ENCODE assay signal across 8 cellular contexts in the genomic region with DNA sequence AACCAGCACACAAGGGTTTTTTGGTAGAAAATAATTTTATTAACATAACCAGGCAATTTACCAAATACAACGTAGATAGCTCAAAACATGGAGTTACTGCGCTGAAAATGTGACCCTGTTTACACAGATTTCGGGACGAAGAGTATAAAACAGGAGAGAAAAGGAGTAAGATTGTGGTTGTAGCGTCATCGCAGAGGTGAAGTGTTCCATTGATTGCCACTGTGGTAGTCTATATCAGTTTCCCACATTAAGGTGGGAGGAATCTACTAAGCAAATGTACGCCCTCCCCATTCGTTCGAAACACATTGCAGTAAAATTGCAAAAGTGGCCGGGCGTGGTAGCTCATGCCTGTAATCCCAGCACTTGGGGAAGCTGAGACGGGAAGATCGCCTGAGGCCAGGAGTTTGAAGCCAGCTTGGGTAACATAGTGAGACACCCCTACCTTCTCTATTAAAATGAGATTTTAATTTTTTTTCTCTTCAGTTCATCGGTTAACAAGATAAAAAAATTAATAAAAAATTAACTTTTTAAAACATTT. TPM values are rescaled to one million over a fixed set of nuclear protein-coding genes. Genes with fewer than 3 reads are reported as not detected.
DNase-seq lines count a peak whose midpoint lies in the region; ATAC-seq and TF ChIP-seq lines count a peak whose summit lies in the region.
"Not testable (repeated sequence)": the region's sequence is repeated elsewhere in the genome, so short reads cannot be mapped to it uniquely, and the experiment has no call there.

No MANE protein-coding gene starts in this region.

- H3K14ac ChIP-seq in trophoblast cell (ENCODE audit: low read length): not testable (repeated sequence)

- H3K9ac ChIP-seq in ES-I3 (ENCODE audit: low read depth, low read length): peak overlapping the region; percentile 79; the same call in 1 of the 2 replicates
- not testable (repeated sequence) for H3K9ac ChIP-seq in fibroblast of lung (ENCODE audit: insufficient read depth, low read length); trophoblast cell (ENCODE audit: low read length)

- peaks cover 13% of the 10 kb centered on the region for H3K79me1 ChIP-seq in trophoblast cell (ENCODE audit: low read length)

- H3K9me3 Mint-ChIP-seq in activated B cell treated with CpG ODN at 0.5 μM for 24 hours, brain, memory B cell: not testable (repeated sequence)

- ATAC-seq in activated B cell treated with CpG ODN at 0.5 μM for 24 hours (ENCODE audit: low read depth); memory B cell (ENCODE audit: low read depth); upper lobe of left lung (ENCODE audit: low FRiP score in 2 of 2): not testable (repeated sequence)

- not testable (repeated sequence) for TF ChIP-seq POLR2A in upper lobe of left lung (IDR thresholded peaks at IDR 0.05)

- not testable (repeated sequence) for H2AFZ ChIP-seq in fibroblast of lung (ENCODE audit: low read length); trophoblast cell (ENCODE audit: insufficient read depth, low read length, poor library complexity)

- H3K4me3 ChIP-seq in fibroblast of lung (replicated peaks in 1 of 4; ENCODE audit: control extremely low read depth in 1 of 4, insufficient read depth in 1 of 4, low read depth in 3 of 4, low read length in 4 of 4) (peak overlapping the region; percentile 73 to 95 (median 94)), upper lobe of left lung (peak overlapping the region in 3 of 4 donors; percentile 69 to 91 (median 80))
- not testable (repeated sequence) for H3K4me3 ChIP-seq in trophoblast cell (ENCODE audit: low read depth, low read length)

- not testable (repeated sequence) for H3K18ac ChIP-seq in trophoblast cell (ENCODE audit: low read length)

- H3K27me3 ChIP-seq in fibroblast of lung (ENCODE audit: control insufficient read depth, insufficient read depth, low read length); trophoblast cell (ENCODE audit: insufficient read depth, low read length); upper lobe of left lung: not testable (repeated sequence)

- DNase-seq in NCI-H146 (lab: John Stamatoyannopoulos, UW) (peak; percentile 24), trophoblast cell (peak in 1 of 2 donors; percentile 39)
- not testable (repeated sequence) for DNase-seq in activated B cell treated with CpG ODN at 0.5 μM for 24 hours; fibroblast of lung (ENCODE audit: low read depth in 2 of 2); memory B cell (ENCODE audit: low spot score in 2 of 2); upper lobe of left lung

- H3K4me1 Mint-ChIP-seq in activated B cell treated with CpG ODN at 0.5 μM for 24 hours: peaks cover 22% of the 10 kb centered on the region
- peaks cover 25% of the 10 kb centered on the region for H3K4me1 Mint-ChIP-seq in brain
- peaks cover 16% of the 10 kb centered on the region for H3K4me1 Mint-ChIP-seq in memory B cell

- not testable (repeated sequence) for H2BK5ac ChIP-seq in trophoblast cell (ENCODE audit: low read depth, low read length, poor library complexity)

- not testable (repeated sequence) for TF ChIP-seq CTCF in activated B cell treated with CpG ODN at 0.5 μM for 24 hours (IDR thresholded peaks at IDR 0.05); brain (conservative IDR thresholded peaks at IDR 0.05); fibroblast of lung (conservative IDR thresholded peaks at IDR 0.05 in 1 of 2, IDR thresholded peaks at IDR 0.05 in 1 of 2; ENCODE audit: low read depth in 1 of 2, low read length in 2 of 2); upper lobe of left lung (IDR thresholded peaks at IDR 0.05)

- POLR2A ChIA-PET in activated B cell treated with CpG ODN at 0.5 μM for 24 hours (lab: Charles Lee): not testable (repeated sequence)

- not testable (repeated sequence) for H3K36me3 Mint-ChIP-seq in activated B cell treated with CpG ODN at 0.5 μM for 24 hours (ENCODE audit: low read depth); brain; memory B cell

- not testable (repeated sequence) for H4K91ac ChIP-seq in trophoblast cell (ENCODE audit: low read depth, low read length)

- H2AK5ac ChIP-seq in trophoblast cell (ENCODE audit: low read length): not testable (repeated sequence)

- not testable (repeated sequence) for H4K8ac ChIP-seq in trophoblast cell (ENCODE audit: low read depth, low read length)

- not testable (repeated sequence) for H3K4ac ChIP-seq in trophoblast cell (ENCODE audit: low read depth, low read length)

- H3K4me3 Mint-ChIP-seq in activated B cell treated with CpG ODN at 0.5 μM for 24 hours (peak overlapping the region; percentile 38), brain (peak overlapping the region; percentile 81 to 97 (median 93)), memory B cell (peak overlapping the region; percentile 49)

- not testable (repeated sequence) for H3K4me2 ChIP-seq in fibroblast of lung (ENCODE audit: extremely low read depth, insufficient read depth, low read length)
- peak overlapping the region; percentile 65 for H3K4me2 ChIP-seq in trophoblast cell (ENCODE audit: low read length)

- not testable (repeated sequence) for H4K20me1 ChIP-seq in fibroblast of lung (ENCODE audit: control insufficient read depth, extremely low read depth, insufficient read depth, low read length)

- H3K27ac ChIP-seq in fibroblast of lung (ENCODE audit: insufficient read depth, low read length); trophoblast cell (ENCODE audit: low read depth, low read length): not testable (repeated sequence)
- peak overlapping the region in 1 of 4 donors; percentile 96 for H3K27ac ChIP-seq in upper lobe of left lung

- H3K23ac ChIP-seq in trophoblast cell (ENCODE audit: low read length): not testable (repeated sequence)

- not testable (repeated sequence) for H2BK12ac ChIP-seq in trophoblast cell (ENCODE audit: low read length)

- WGBS in trophoblast cell (ENCODE audit: extremely low coverage, insufficient coverage, insufficient read length): no CpG with 5 or more reads among the region's 14 CpGs
- 66 to 82% methylated on average over 7 to 14 of the region's 14 CpGs for WGBS in upper lobe of left lung, 2 donors

- H3K4me1 ChIP-seq in ES-I3 (ENCODE audit: insufficient read depth, low read length); fibroblast of lung (ENCODE audit: control insufficient read depth, extremely low read depth, insufficient read depth, low read length); trophoblast cell (ENCODE audit: control insufficient read depth in 1 of 2, insufficient read depth in 2 of 2, low read length in 2 of 2): not testable (repeated sequence)
- peaks cover 0 to 21% (median 8%) of the 10 kb centered on the region in 4 donors for H3K4me1 ChIP-seq in upper lobe of left lung

- CTCF ChIA-PET in activated B cell treated with CpG ODN at 0.5 μM for 24 hours (lab: Charles Lee): not testable (repeated sequence)

- H4K12ac ChIP-seq in trophoblast cell (ENCODE audit: low read depth, low read length): not testable (repeated sequence)

- H3K79me2 ChIP-seq in fibroblast of lung (ENCODE audit: control insufficient read depth, insufficient read depth, low read length): peaks cover 23% of the 10 kb centered on the region
- peaks cover 16% of the 10 kb centered on the region for H3K79me2 ChIP-seq in trophoblast cell (ENCODE audit: control insufficient read depth, insufficient read depth, low read length, poor library complexity)

- H2BK120ac ChIP-seq in trophoblast cell (ENCODE audit: insufficient read depth, low read length, poor library complexity): not testable (repeated sequence)

- TF ChIP-seq EP300 in upper lobe of left lung (IDR thresholded peaks at IDR 0.05): not testable (repeated sequence)

- not testable (repeated sequence) for H3K27me3 Mint-ChIP-seq in activated B cell treated with CpG ODN at 0.5 μM for 24 hours, brain, memory B cell

- not testable (repeated sequence) for H3K9me3 ChIP-seq in ES-I3 (ENCODE audit: control insufficient read depth, insufficient read depth, low read length); fibroblast of lung (ENCODE audit: control insufficient read depth, insufficient read depth, low read depth, low read length); trophoblast cell (ENCODE audit: insufficient read depth, low read depth, low read length); upper lobe of left lung

- not testable (repeated sequence) for H3K36me3 ChIP-seq in ES-I3 (ENCODE audit: insufficient read depth, low read length); fibroblast of lung (ENCODE audit: control insufficient read depth, insufficient read depth, low read length); trophoblast cell (ENCODE audit: control insufficient read depth in 1 of 2, insufficient read depth in 2 of 2, low read length in 2 of 2); upper lobe of left lung

- H3K27ac Mint-ChIP-seq in activated B cell treated with CpG ODN at 0.5 μM for 24 hours: not testable (repeated sequence)
- H3K27ac Mint-ChIP-seq in brain: peak overlapping the region in 4 of 5 experiments; percentile 43 to 86 (median 55)
- H3K27ac Mint-ChIP-seq in memory B cell: peak overlapping the region; percentile 89

- intact Hi-C loops in activated B cell treated with CpG ODN at 0.5 μM for 24 hours (cut with micrococcal nuclease): loop anchor here (10.0 kb wide), 1 partner anchor 689 kb away; no protein-coding TSS in a partner anchor

RNA-seq across cellular contexts. Expression of a gene that starts 1.0 kb away (rescaled TPM):
- total RNA-seq in activated B cell treated with CpG ODN at 0.5 μM for 24 hours (59.2 and 68.9 TPM in 2 replicates), fibroblast of lung (64.7 and 68.4 TPM in 2 replicates), upper lobe of left lung (100 to 1,000 TPM in 2 of 6 donors, 10 to 100 TPM in 4; 67.1 to 148 (median 85.2) TPM)
- polyA plus RNA-seq in brain (ENCODE audit: insufficient read depth, low read depth, low replicate concordance) (58.3 TPM), fibroblast of lung (54.9 and 92.9 TPM in 2 replicates)
- polyA plus RNA-seq in fibroblast of lung (2012): 44.6 and 70.0 TPM in 2 replicates
- polyA minus RNA-seq in fibroblast of lung (ENCODE audit: low replicate concordance): 66.5 and 81.9 TPM in 2 replicates
- 90.1 and 92.1 TPM in 2 replicates for polyA plus RNA-seq in trophoblast cell (2013)

RNA-seq across cellular contexts. Expression of a gene that starts 36.6 kb away (rescaled TPM):
- 84.3 and 89.6 TPM in 2 replicates for total RNA-seq in activated B cell treated with CpG ODN at 0.5 μM for 24 hours
- 17.5 TPM for polyA plus RNA-seq in brain (ENCODE audit: insufficient read depth, low read depth, low replicate concordance)
- total RNA-seq in fibroblast of lung: 80.4 and 140 TPM in 2 replicates
- polyA plus RNA-seq in fibroblast of lung: 53.9 and 67.2 TPM in 2 replicates
- 38.2 and 47.2 TPM in 2 replicates for polyA plus RNA-seq in fibroblast of lung (2012)
- 18.3 and 20.7 TPM in 2 replicates for polyA minus RNA-seq in fibroblast of lung (ENCODE audit: low replicate concordance)
- 45.8 and 48.2 TPM in 2 replicates for polyA plus RNA-seq in trophoblast cell (2013)
- total RNA-seq in upper lobe of left lung: 100 to 1,000 TPM in 2 of 6 donors, 10 to 100 TPM in 4; 49.3 to 189 (median 79.1) TPM

Comparison
In these comparisons a context has a peak if more than half of its experiments do, and no peak if none do; other contexts are left out.
1. H3K4me3 Mint-ChIP-seq: peak in every context shown above with its lines; median percentile 93 in brain; 49 in memory B cell; 38 in activated B cell treated with CpG ODN at 0.5 μM for 24 hours.